In genomic region chr17:4858068-4858879, GRCh38 we compare ENCODE assay signal across 9 cellular contexts. TPM values are rescaled to one million over a fixed set of nuclear protein-coding genes. Genes with fewer than 3 reads are reported as not detected.
DNase-seq lines count a peak whose midpoint lies in the region; ATAC-seq and TF ChIP-seq lines count a peak whose summit lies in the region.
"Had no signal": no experiment of that assay in that cellular context is flagged by ENCODE, and none has a peak within 500 bp of the region (broad histone marks: within the 10 kb centered on the region; RNA-seq: fewer than 3 reads in every experiment).

No MANE protein-coding gene starts in this region.

- H3K4me3 ChIP-seq in lower lobe of right lung (peak overlapping the region; percentile 35), suprapubic skin (peak overlapping the region; percentile 30)

- no peaks in the 10 kb centered on the region for H3K27me3 ChIP-seq in lower lobe of right lung (ENCODE audit: low read depth)
- H3K27me3 ChIP-seq in suprapubic skin = no peaks in the 10 kb centered on the region

- H3K36me3 ChIP-seq in lower lobe of right lung = peaks cover 17% of the 10 kb centered on the region
- H3K36me3 ChIP-seq in suprapubic skin = peaks cover 2% of the 10 kb centered on the region

- intact Hi-C loops in lower lobe of right lung (cut with DNase I) = no loop called here

- H3K4me1 ChIP-seq in lower lobe of right lung (peaks cover 62% of the 10 kb centered on the region), suprapubic skin (peaks cover 78% of the 10 kb centered on the region)

- H3K9me3 ChIP-seq in lower lobe of right lung (no peaks in the 10 kb centered on the region), suprapubic skin (no peaks in the 10 kb centered on the region)

- peak; percentile 56 for DNase-seq in NCI-H82 treated with DMSO at 0.1 percent for 48 hours (lab: John Stamatoyannopoulos, UW; ENCODE audit: unreplicated experiment)
- DNase-seq in epidermal melanocyte (ENCODE audit: insufficient read length, low spot score) = peak; percentile 72
- DNase-seq in lower lobe of right lung = no peak
- no peak for DNase-seq in suprapubic skin (ENCODE audit: low spot score in 2 of 2)
- no peak for DNase-seq in stimulated activated CD4-positive, alpha-beta T cell treated with anti-CD3 and anti-CD28 coated beads, Interleukin-12 subunit alpha, Interleukin-12 subunit beta, amount 100 ng/mL, for 4 hours
- DNase-seq in cerebellum (ENCODE audit: low spot score) = no peak
- no peak for DNase-seq in RPMI8226
- DNase-seq: NCI-H526 had no signal

- no peak for TF ChIP-seq EP300 in suprapubic skin (IDR thresholded peaks at IDR 0.05)

- H3K27ac ChIP-seq in lower lobe of right lung = peak overlapping the region; percentile 69
- H3K27ac ChIP-seq in suprapubic skin = peak overlapping the region; percentile 72

- TF ChIP-seq CTCF in lower lobe of right lung (IDR thresholded peaks at IDR 0.05) = no peak
- no peak for TF ChIP-seq CTCF in suprapubic skin (IDR thresholded peaks at IDR 0.05)

- TF ChIP-seq POLR2A in suprapubic skin (IDR thresholded peaks at IDR 0.05) = no peak

- WGBS in suprapubic skin = 34% methylated on average over 7 of the region's 7 CpGs

- ATAC-seq in lower lobe of right lung (peak; percentile 37 to 43), GM19397 (IDR thresholded peaks at IDR 0.05; ENCODE audit: unreplicated experiment) (no peak)

RNA-seq across cellular contexts. Expression of gene MINK1, which starts 25.1 kb away (rescaled TPM):
- 155 TPM for total RNA-seq in lower lobe of right lung
- 100 to 1,000 TPM; 141 to 352 (median 169) TPM for total RNA-seq in suprapubic skin
- 28.2 TPM for total RNA-seq in cerebellum

RNA-seq across cellular contexts. Expression of gene C17orf107, which starts 41.1 kb away (rescaled TPM):
- total RNA-seq in lower lobe of right lung = 2.2 TPM
- total RNA-seq in suprapubic skin = 1 to 10 TPM; 3.7 to 9.8 (median 7.5) TPM
- 4.3 TPM for total RNA-seq in cerebellum

RNA-seq across cellular contexts. Expression of gene CHRNE, which starts 44.6 kb away (rescaled TPM):
- 0.71 TPM for total RNA-seq in lower lobe of right lung
- 1 to 10 TPM; 1.7 to 6.0 (median 2.4) TPM for total RNA-seq in suprapubic skin
- 1.5 TPM for total RNA-seq in cerebellum

RNA-seq across cellular contexts. Expression of gene PLD2, which starts 51.3 kb away (rescaled TPM):
- 38.4 TPM for total RNA-seq in lower lobe of right lung
- 100 to 1,000 TPM in 1 of 4 donors, 10 to 100 TPM in 3; 53.5 to 134 (median 57.6) TPM for total RNA-seq in suprapubic skin
- 12.1 TPM for total RNA-seq in cerebellum

Comparison
In these comparisons a context has a peak if more than half of its experiments do, and no peak if none do; other contexts are left out.
1. DNase-seq: peak in NCI-H82 treated with DMSO at 0.1 percent for 48 hours (single experiment) and epidermal melanocyte (single experiment); none in lower lobe of right lung (single experiment), suprapubic skin (0 of 2), stimulated activated CD4-positive, alpha-beta T cell treated with anti-CD3 and anti-CD28 coated beads, Interleukin-12 subunit alpha, Interleukin-12 subunit beta, amount 100 ng/mL, for 4 hours (single experiment), cerebellum (single experiment) and RPMI8226 (single experiment).